21 cellular contexts compared by ENCODE assay signal in the genomic region with DNA sequence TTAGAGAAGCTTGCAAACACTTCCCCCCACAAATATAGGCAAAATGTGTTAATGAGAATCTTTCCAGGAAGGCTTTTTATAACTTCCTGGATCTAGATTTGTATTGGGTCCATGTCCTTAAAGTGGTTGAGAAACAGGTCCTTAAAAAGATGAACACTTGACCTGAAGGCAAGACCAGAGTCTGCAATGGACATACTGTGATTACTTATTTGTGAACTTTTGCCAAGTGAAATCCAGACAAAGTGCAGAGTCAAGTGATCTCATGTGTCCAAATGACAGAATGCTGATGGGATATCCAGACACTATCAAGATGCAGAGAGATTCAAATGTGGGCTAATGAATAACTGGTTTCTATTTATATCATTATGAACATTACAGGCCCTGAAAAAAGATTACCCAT. TPM values are rescaled to one million over a fixed set of nuclear protein-coding genes. Genes with fewer than 3 reads are reported as not detected.
DNase-seq lines count a peak whose midpoint lies in the region; ATAC-seq and TF ChIP-seq lines count a peak whose summit lies in the region.
"Had no signal": no experiment of that assay in that cellular context is flagged by ENCODE, and none has a peak within 500 bp of the region (broad histone marks: within the 10 kb centered on the region; RNA-seq: fewer than 3 reads in every experiment).

No MANE protein-coding gene starts in this region.

- H3K4me1 ChIP-seq in BLaER1 (peaks cover 56% of the 10 kb centered on the region), ovary (ENCODE audit: insufficient read depth) (no peaks in the 10 kb centered on the region)
- H3K4me1 ChIP-seq: SJCRH30 had no signal

- no peak for ATAC-seq in HG02852 (IDR thresholded peaks at IDR 0.05; ENCODE audit: unreplicated experiment)
- ATAC-seq: Panc1 had no signal

- no peak for TF ChIP-seq POLR2A in ovary (IDR thresholded peaks at IDR 0.05)

- intact Hi-C loops in dorsolateral prefrontal cortex (cut with DNase I) (no loop called here), ovary (cut with DNase I) (no loop called here)

- TF ChIP-seq CTCF in dorsolateral prefrontal cortex (IDR thresholded peaks at IDR 0.05 in 54 of 56, conservative IDR thresholded peaks at IDR 0.05 in 2 of 56; ENCODE audit: low read depth in 1 of 56, partially characterized antibody in 56 of 56), result no peak
- TF ChIP-seq CTCF in ovary (IDR thresholded peaks at IDR 0.05), result no peak

- DNase-seq in dorsolateral prefrontal cortex, result no peak
- peak; percentile 9 for DNase-seq in kidney glomerular epithelial cell (lab: John Stamatoyannopoulos, UW)
- peak; percentile 60 for DNase-seq in renal cortical epithelial cell (ENCODE audit: low read depth)
- DNase-seq in SK-N-DZ (ENCODE audit: low spot score), result no peak
- DNase-seq in ovary, result no peak
- no peak for DNase-seq in NCI-H1105 treated with DMSO at 0.1 percent for 48 hours (lab: John Stamatoyannopoulos, UW)
- DNase-seq: CD4-positive, CD25-positive, alpha-beta regulatory T cell; H7; IMR-90; NCI-H1092 treated with DMSO at 0.1 percent for 48 hours; NCI-H146; NCI-H2029; NCI-H2227 treated with DMSO at 0.1 percent for 48 hours; NCI-H510A; NCI-H748 treated with DMSO at 0.1 percent for 48 hours; NK-92 treated with Interleukin-12 subunit alpha and Interleukin-12 subunit beta, amount 100 ng/mL, for 24 hours; SJCRH30 had no signal

- H3K27me3 ChIP-seq in BLaER1, result no peaks in the 10 kb centered on the region
- peaks cover 0 to 5% (median 0%) of the 10 kb centered on the region in 45 donors for H3K27me3 ChIP-seq in dorsolateral prefrontal cortex
- no peaks in the 10 kb centered on the region for H3K27me3 ChIP-seq in ovary
- H3K27me3 ChIP-seq: SJCRH30 had no signal

- no peak for TF ChIP-seq EP300 in ovary (IDR thresholded peaks at IDR 0.05)

- H3K9me3 ChIP-seq in BLaER1, result peaks cover 48% of the 10 kb centered on the region
- H3K9me3 ChIP-seq in ovary, result no peaks in the 10 kb centered on the region
- H3K9me3 ChIP-seq: SJCRH30 had no signal

- no peak overlapping the region for H3K4me3 ChIP-seq in BLaER1
- no peak overlapping the region for H3K4me3 ChIP-seq in dorsolateral prefrontal cortex
- H3K4me3 ChIP-seq in ovary, result no peak overlapping the region
- H3K4me3 ChIP-seq: SJCRH30 had no signal

- peaks cover 60% of the 10 kb centered on the region for H3K36me3 ChIP-seq in BLaER1
- no peaks in the 10 kb centered on the region for H3K36me3 ChIP-seq in ovary
- H3K36me3 ChIP-seq: SJCRH30 had no signal

- no peak overlapping the region for H3K9ac ChIP-seq in BLaER1
- H3K9ac ChIP-seq: KMS-11 had no signal

- peaks cover 50% of the 10 kb centered on the region for H4K20me1 ChIP-seq in BLaER1

- H3K27ac ChIP-seq in BLaER1 (no peak overlapping the region), dorsolateral prefrontal cortex (peak overlapping the region in 34 of 59 donors; percentile 1 to 63 (median 42)), ovary (no peak overlapping the region)
- H3K27ac ChIP-seq: KMS-11, SJCRH30 had no signal

- peak overlapping the region; percentile 13; the same call in 1 of the 2 replicates for H3K4me2 ChIP-seq in BLaER1
- H3K4me2 ChIP-seq: KMS-11 had no signal

RNA-seq across cellular contexts. Expression of a gene that starts 43.8 kb away (rescaled TPM):
- total RNA-seq in dorsolateral prefrontal cortex, result 100 to 1,000 TPM in 5 of 120 experiments, 10 to 100 TPM in 114, 1 to 10 TPM in 1; 9.0 to 172 (median 40.6) TPM
- 20.8 and 24.5 TPM in 2 replicates for total RNA-seq in renal cortical epithelial cell
- polyA plus RNA-seq in SK-N-DZ (2014; cell fraction: cytosol; rRNA removed), result 30.9 and 32.3 TPM in 2 replicates
- 29.1 and 29.7 TPM in 2 replicates for polyA plus RNA-seq in SK-N-DZ (2014; cell fraction: nucleus; rRNA removed)
- 10 to 100 TPM in 5 of 7 donors, 1 to 10 TPM in 2; 4.2 to 42.0 (median 16.3) TPM for total RNA-seq in ovary
- polyA plus RNA-seq in ovary, result 10 to 100 TPM in 1 of 2 donors, 1 to 10 TPM in 1; 6.7 to 17.6 TPM

Comparison
In these comparisons a context has a peak if more than half of its experiments do, and no peak if none do; other contexts are left out.
1. H3K27ac ChIP-seq: peak in dorsolateral prefrontal cortex (34 of 59); none in BLaER1 (single experiment) and ovary (0 of 2).
2. DNase-seq: peak in kidney glomerular epithelial cell (single experiment) and renal cortical epithelial cell (single experiment); none in dorsolateral prefrontal cortex (0 of 10), SK-N-DZ (single experiment), ovary (0 of 5) and NCI-H1105 treated with DMSO at 0.1 percent for 48 hours (single experiment).